Comparison of ENCODE assay signal across 10 cellular contexts in the genomic region with DNA sequence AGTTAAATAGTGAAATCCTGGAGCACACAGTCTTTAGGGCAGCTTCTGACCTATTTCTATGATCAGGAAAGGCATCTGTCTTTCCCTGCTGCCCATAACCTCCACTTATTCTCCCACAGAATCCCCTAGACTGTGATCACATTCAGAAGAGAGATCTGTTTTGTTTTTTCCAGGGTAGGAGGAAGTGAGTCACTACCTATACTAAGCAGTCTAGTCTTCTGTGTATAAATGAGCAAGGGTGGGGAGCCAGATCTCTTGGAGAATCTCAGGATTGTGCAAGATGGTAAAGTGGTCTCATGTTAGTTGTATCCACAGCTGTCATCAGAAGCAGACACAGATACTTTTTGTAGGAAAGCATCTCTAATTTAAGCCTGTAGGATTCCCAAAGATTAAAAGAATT. TPM values are rescaled to one million over a fixed set of nuclear protein-coding genes. Genes with fewer than 3 reads are reported as not detected.
A peak's percentile ranks its signal among the peaks of the same experiment; 100 is the strongest.
DNase-seq lines count a peak whose midpoint lies in the region; FAIRE-seq and TF ChIP-seq lines count a peak whose summit lies in the region.
"Had no signal": no experiment of that assay in that cellular context is flagged by ENCODE, and none has a peak within 500 bp of the region (broad histone marks: within the 10 kb centered on the region; RNA-seq: fewer than 3 reads in every experiment).

No MANE protein-coding gene starts in this region.

- H3K9me3 Mint-ChIP-seq in activated T-helper 1 cell treated with anti-CD3 and anti-CD28 coated beads, Interleukin-12 subunit alpha, Interleukin-12 subunit beta, Interleukin-2, Interleukin-4 antibody, amounts not matched to agents 30 ng/mL and 10 ng/mL and 1 ng/mL, durations not matched to agents 14 hours and 24 hours and 36 hours: no peaks in the 10 kb centered on the region

- TF ChIP-seq CTCF in suprapubic skin (IDR thresholded peaks at IDR 0.05) (no peak), thyroid gland (IDR thresholded peaks at IDR 0.05) (no peak), GM20000 (IDR thresholded peaks at IDR 0.05; ENCODE audit: extremely low read depth, missing control alignments) (no peak)

- peak overlapping the region; percentile 63 for H3K27ac Mint-ChIP-seq in activated T-helper 1 cell treated with anti-CD3 and anti-CD28 coated beads, Interleukin-12 subunit alpha, Interleukin-12 subunit beta, Interleukin-2, Interleukin-4 antibody, amounts not matched to agents 30 ng/mL and 10 ng/mL and 1 ng/mL, durations not matched to agents 14 hours and 24 hours and 36 hours

- H3K4me3 Mint-ChIP-seq in activated T-helper 1 cell treated with anti-CD3 and anti-CD28 coated beads, Interleukin-12 subunit alpha, Interleukin-12 subunit beta, Interleukin-2, Interleukin-4 antibody, amounts not matched to agents 30 ng/mL and 10 ng/mL and 1 ng/mL, durations not matched to agents 14 hours and 24 hours and 36 hours: no peak overlapping the region

- H3K27ac ChIP-seq in suprapubic skin: no peak overlapping the region
- H3K27ac ChIP-seq in thyroid gland: no peak overlapping the region
- H3K27ac ChIP-seq: KMS-11 had no signal

- H3K4me3 ChIP-seq in suprapubic skin (no peak overlapping the region), thyroid gland (replicated peaks in 1 of 3) (no peak overlapping the region)

- TF ChIP-seq POLR2A in suprapubic skin (IDR thresholded peaks at IDR 0.05) (no peak), thyroid gland (IDR thresholded peaks at IDR 0.05) (no peak)

- H3K9me3 ChIP-seq in suprapubic skin (no peaks in the 10 kb centered on the region), thyroid gland (no peaks in the 10 kb centered on the region)

- H3K4me1 Mint-ChIP-seq in activated T-helper 1 cell treated with anti-CD3 and anti-CD28 coated beads, Interleukin-12 subunit alpha, Interleukin-12 subunit beta, Interleukin-2, Interleukin-4 antibody, amounts not matched to agents 30 ng/mL and 10 ng/mL and 1 ng/mL, durations not matched to agents 14 hours and 24 hours and 36 hours (ENCODE audit: low read depth): peaks cover 15% of the 10 kb centered on the region

- no peaks in the 10 kb centered on the region for H3K27me3 Mint-ChIP-seq in activated T-helper 1 cell treated with anti-CD3 and anti-CD28 coated beads, Interleukin-12 subunit alpha, Interleukin-12 subunit beta, Interleukin-2, Interleukin-4 antibody, amounts not matched to agents 30 ng/mL and 10 ng/mL and 1 ng/mL, durations not matched to agents 14 hours and 24 hours and 36 hours (ENCODE audit: insufficient read depth)

- H3K4me1 ChIP-seq in suprapubic skin: no peaks in the 10 kb centered on the region
- no peaks in the 10 kb centered on the region for H3K4me1 ChIP-seq in thyroid gland

- no peak for TF ChIP-seq EP300 in suprapubic skin (IDR thresholded peaks at IDR 0.05)

- intact Hi-C loops in activated T-helper 1 cell treated with anti-CD3 and anti-CD28 coated beads, Interleukin-12 subunit alpha, Interleukin-12 subunit beta, Interleukin-2, Interleukin-4 antibody, amounts not matched to agents 30 ng/mL and 10 ng/mL and 1 ng/mL, durations not matched to agents 14 hours and 24 hours and 36 hours (cut with micrococcal nuclease): no loop called here
- intact Hi-C loops in thyroid gland (cut with DNase I): no loop called here

- no peak for FAIRE-seq in HTR-8/SVneo (lab: Jason Lieb, UNC)
- FAIRE-seq: colon had no signal

- H3K27me3 ChIP-seq in suprapubic skin (no peaks in the 10 kb centered on the region), thyroid gland (no peaks in the 10 kb centered on the region)

- peaks cover 30% of the 10 kb centered on the region for H3K36me3 Mint-ChIP-seq in activated T-helper 1 cell treated with anti-CD3 and anti-CD28 coated beads, Interleukin-12 subunit alpha, Interleukin-12 subunit beta, Interleukin-2, Interleukin-4 antibody, amounts not matched to agents 30 ng/mL and 10 ng/mL and 1 ng/mL, durations not matched to agents 14 hours and 24 hours and 36 hours (ENCODE audit: low read depth)

- DNase-seq in AG08396 (ENCODE audit: low spot score): peak; percentile 36
- DNase-seq in HTR-8/SVneo (ENCODE audit: insufficient read length, low spot score): peak; percentile 41
- no peak for DNase-seq in activated T-helper 1 cell treated with anti-CD3 and anti-CD28 coated beads, Interleukin-12 subunit alpha, Interleukin-12 subunit beta, Interleukin-2, Interleukin-4 antibody, amounts not matched to agents 30 ng/mL and 10 ng/mL and 1 ng/mL, durations not matched to agents 14 hours and 24 hours and 36 hours (ENCODE audit: low spot score)
- DNase-seq in hepatic stellate cell (ENCODE audit: low spot score): peak; percentile 51
- no peak for DNase-seq in suprapubic skin (ENCODE audit: low spot score in 2 of 2)
- no peak for DNase-seq in thyroid gland
- DNase-seq in stimulated activated CD4-positive, alpha-beta T cell treated with anti-CD3 and anti-CD28 coated beads, Interleukin-12 subunit alpha, Interleukin-12 subunit beta, amount 100 ng/mL, for 4 hours: no peak
- no peak for DNase-seq in GM20000 (ENCODE audit: low spot score)

- H3K36me3 ChIP-seq in suprapubic skin (peaks cover 11% of the 10 kb centered on the region), thyroid gland (no peaks in the 10 kb centered on the region)

RNA-seq across cellular contexts. Expression of a gene that starts 11.8 kb away (rescaled TPM):
- total RNA-seq in activated T-helper 1 cell treated with anti-CD3 and anti-CD28 coated beads, Interleukin-12 subunit alpha, Interleukin-12 subunit beta, Interleukin-2, Interleukin-4 antibody, amounts not matched to agents 30 ng/mL and 10 ng/mL and 1 ng/mL, durations not matched to agents 14 hours and 24 hours and 36 hours: 49.4 and 50.0 TPM in 2 replicates
- total RNA-seq in suprapubic skin: 10 to 100 TPM; 17.2 to 33.4 (median 22.2) TPM
- total RNA-seq in thyroid gland: 10 to 100 TPM; 21.4 to 31.3 (median 24.2) TPM

RNA-seq across cellular contexts. Expression of a gene that starts 48.6 kb away (rescaled TPM):
- 20.5 and 20.9 TPM in 2 replicates for total RNA-seq in activated T-helper 1 cell treated with anti-CD3 and anti-CD28 coated beads, Interleukin-12 subunit alpha, Interleukin-12 subunit beta, Interleukin-2, Interleukin-4 antibody, amounts not matched to agents 30 ng/mL and 10 ng/mL and 1 ng/mL, durations not matched to agents 14 hours and 24 hours and 36 hours
- total RNA-seq in suprapubic skin (10 to 100 TPM; 15.1 to 21.2 (median 19.3) TPM), thyroid gland (10 to 100 TPM; 35.8 to 52.3 (median 44.9) TPM)

Comparison
In these comparisons a context has a peak if more than half of its experiments do, and no peak if none do; other contexts are left out.
1. DNase-seq: peak in AG08396 (single experiment), HTR-8/SVneo (single experiment) and hepatic stellate cell (single experiment); none in activated T-helper 1 cell treated with anti-CD3 and anti-CD28 coated beads, Interleukin-12 subunit alpha, Interleukin-12 subunit beta, Interleukin-2, Interleukin-4 antibody, amounts not matched to agents 30 ng/mL and 10 ng/mL and 1 ng/mL, durations not matched to agents 14 hours and 24 hours and 36 hours (single experiment), suprapubic skin (0 of 2), thyroid gland (0 of 2), stimulated activated CD4-positive, alpha-beta T cell treated with anti-CD3 and anti-CD28 coated beads, Interleukin-12 subunit alpha, Interleukin-12 subunit beta, amount 100 ng/mL, for 4 hours (single experiment) and GM20000 (single experiment).